1 cellular context compared by ENCODE assay signal in the genomic region with DNA sequence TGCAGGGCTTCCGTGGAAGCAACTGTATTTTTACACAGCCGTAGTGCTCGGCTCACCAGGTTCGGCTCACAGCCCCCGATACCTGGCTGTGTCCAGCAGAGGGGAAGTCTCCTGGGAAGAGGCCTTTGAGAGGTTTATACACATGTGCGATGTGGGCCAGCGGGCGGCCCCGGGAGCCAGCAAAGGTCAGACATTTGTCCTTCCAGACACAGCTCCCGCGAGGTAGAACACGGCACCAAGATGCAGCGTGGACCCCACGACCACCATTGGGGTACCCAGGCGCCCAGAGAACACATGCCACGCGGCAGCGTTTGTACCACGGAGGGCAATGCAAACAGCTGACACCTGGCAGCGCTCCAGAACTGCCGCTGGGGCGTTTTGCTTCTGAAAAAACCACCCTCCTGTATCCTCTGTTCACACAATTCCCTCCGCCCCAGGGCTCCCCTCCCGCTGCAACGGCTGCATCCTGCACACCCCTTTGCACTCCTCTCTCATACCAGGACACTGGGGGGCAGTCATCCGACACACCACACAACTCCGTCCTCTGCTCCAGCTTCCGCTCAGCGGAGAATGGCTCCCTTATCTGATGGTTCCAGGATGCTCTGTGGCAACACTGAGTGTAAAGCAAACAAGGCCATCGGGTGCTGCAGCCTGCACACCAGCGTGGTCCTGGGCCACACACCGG.
TF ChIP-seq lines count a peak whose summit lies in the region.

No MANE protein-coding gene starts in this region.

TF ChIP-seq in K562, 482 proteins besides CTCF, POLR2A, EP300 and RAD21 (continued from another document and continues in another):
- TF ChIP-seq, protein P1, sequence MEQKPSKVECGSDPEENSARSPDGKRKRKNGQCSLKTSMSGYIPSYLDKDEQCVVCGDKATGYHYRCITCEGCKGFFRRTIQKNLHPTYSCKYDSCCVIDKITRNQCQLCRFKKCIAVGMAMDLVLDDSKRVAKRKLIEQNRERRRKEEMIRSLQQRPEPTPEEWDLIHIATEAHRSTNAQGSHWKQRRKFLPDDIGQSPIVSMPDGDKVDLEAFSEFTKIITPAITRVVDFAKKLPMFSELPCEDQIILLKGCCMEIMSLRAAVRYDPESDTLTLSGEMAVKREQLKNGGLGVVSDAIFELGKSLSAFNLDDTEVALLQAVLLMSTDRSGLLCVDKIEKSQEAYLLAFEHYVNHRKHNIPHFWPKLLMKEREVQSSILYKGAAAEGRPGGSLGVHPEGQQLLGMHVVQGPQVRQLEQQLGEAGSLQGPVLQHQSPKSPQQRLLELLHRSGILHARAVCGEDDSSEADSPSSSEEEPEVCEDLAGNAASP (IDR thresholded peaks at IDR 0.05), result no peak
- TF ChIP-seq STAG1 (CRISPR knock-in tag; IDR thresholded peaks at IDR 0.05; ENCODE audit: borderline replicate concordance) (peak; percentile 77; the same call in 1 of the 2 replicates), TAF9B (IDR thresholded peaks at IDR 0.05; ENCODE audit: partially characterized antibody) (no peak), GTF2E2 (tag; IDR thresholded peaks at IDR 0.05) (no peak), COPS2 (conservative IDR thresholded peaks at IDR 0.05) (no peak), KAT7 (CRISPR knock-in tag; IDR thresholded peaks at IDR 0.05; ENCODE audit: borderline replicate concordance) (no peak), TFAM (CRISPR knock-in tag; conservative IDR thresholded peaks at IDR 0.05) (no peak), NCOA2 (IDR thresholded peaks at IDR 0.05; ENCODE audit: partially characterized antibody in 2 of 2) (no peak), NR3C1 (CRISPR knock-in tag; IDR thresholded peaks at IDR 0.05) (no peak), ZNF507 (tag; conservative IDR thresholded peaks at IDR 0.05) (no peak), RBM22 (IDR thresholded peaks at IDR 0.05; ENCODE audit: low read depth, low read length, poor library complexity, severe bottlenecking) (no peak), RCOR1 (IDR thresholded peaks at IDR 0.05; ENCODE audit: borderline replicate concordance in 1 of 2, low read depth in 2 of 2, low read length in 2 of 2) (peak; percentile 67 to 96; a peak in 2 of 4 replicates), BRD4 (IDR thresholded peaks at IDR 0.05) (no peak), MED1 (CRISPR knock-in tag; IDR thresholded peaks at IDR 0.05; ENCODE audit: borderline replicate concordance) (no peak), SRSF9 (IDR thresholded peaks at IDR 0.05; ENCODE audit: borderline replicate concordance, low read depth, low read length) (no peak), DIDO1 (tag; IDR thresholded peaks at IDR 0.05; ENCODE audit: low read depth) (no peak), TGIF2 (CRISPR knock-in tag; IDR thresholded peaks at IDR 0.05) (no peak), ZNF79 (CRISPR knock-in tag; IDR thresholded peaks at IDR 0.05; ENCODE audit: low read depth) (no peak)
- TF ChIP-seq, protein P2, sequence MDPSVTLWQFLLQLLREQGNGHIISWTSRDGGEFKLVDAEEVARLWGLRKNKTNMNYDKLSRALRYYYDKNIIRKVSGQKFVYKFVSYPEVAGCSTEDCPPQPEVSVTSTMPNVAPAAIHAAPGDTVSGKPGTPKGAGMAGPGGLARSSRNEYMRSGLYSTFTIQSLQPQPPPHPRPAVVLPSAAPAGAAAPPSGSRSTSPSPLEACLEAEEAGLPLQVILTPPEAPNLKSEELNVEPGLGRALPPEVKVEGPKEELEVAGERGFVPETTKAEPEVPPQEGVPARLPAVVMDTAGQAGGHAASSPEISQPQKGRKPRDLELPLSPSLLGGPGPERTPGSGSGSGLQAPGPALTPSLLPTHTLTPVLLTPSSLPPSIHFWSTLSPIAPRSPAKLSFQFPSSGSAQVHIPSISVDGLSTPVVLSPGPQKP (CRISPR knock-in tag; IDR thresholded peaks at IDR 0.05), result no peak
- TF ChIP-seq, protein P3, sequence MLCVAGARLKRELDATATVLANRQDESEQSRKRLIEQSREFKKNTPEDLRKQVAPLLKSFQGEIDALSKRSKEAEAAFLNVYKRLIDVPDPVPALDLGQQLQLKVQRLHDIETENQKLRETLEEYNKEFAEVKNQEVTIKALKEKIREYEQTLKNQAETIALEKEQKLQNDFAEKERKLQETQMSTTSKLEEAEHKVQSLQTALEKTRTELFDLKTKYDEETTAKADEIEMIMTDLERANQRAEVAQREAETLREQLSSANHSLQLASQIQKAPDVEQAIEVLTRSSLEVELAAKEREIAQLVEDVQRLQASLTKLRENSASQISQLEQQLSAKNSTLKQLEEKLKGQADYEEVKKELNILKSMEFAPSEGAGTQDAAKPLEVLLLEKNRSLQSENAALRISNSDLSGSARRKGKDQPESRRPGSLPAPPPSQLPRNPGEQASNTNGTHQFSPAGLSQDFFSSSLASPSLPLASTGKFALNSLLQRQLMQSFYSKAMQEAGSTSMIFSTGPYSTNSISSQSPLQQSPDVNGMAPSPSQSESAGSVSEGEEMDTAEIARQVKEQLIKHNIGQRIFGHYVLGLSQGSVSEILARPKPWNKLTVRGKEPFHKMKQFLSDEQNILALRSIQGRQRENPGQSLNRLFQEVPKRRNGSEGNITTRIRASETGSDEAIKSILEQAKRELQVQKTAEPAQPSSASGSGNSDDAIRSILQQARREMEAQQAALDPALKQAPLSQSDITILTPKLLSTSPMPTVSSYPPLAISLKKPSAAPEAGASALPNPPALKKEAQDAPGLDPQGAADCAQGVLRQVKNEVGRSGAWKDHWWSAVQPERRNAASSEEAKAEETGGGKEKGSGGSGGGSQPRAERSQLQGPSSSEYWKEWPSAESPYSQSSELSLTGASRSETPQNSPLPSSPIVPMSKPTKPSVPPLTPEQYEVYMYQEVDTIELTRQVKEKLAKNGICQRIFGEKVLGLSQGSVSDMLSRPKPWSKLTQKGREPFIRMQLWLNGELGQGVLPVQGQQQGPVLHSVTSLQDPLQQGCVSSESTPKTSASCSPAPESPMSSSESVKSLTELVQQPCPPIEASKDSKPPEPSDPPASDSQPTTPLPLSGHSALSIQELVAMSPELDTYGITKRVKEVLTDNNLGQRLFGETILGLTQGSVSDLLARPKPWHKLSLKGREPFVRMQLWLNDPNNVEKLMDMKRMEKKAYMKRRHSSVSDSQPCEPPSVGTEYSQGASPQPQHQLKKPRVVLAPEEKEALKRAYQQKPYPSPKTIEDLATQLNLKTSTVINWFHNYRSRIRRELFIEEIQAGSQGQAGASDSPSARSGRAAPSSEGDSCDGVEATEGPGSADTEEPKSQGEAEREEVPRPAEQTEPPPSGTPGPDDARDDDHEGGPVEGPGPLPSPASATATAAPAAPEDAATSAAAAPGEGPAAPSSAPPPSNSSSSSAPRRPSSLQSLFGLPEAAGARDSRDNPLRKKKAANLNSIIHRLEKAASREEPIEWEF (CRISPR knock-in tag; IDR thresholded peaks at IDR 0.05), result no peak
- TF ChIP-seq, protein P4, sequence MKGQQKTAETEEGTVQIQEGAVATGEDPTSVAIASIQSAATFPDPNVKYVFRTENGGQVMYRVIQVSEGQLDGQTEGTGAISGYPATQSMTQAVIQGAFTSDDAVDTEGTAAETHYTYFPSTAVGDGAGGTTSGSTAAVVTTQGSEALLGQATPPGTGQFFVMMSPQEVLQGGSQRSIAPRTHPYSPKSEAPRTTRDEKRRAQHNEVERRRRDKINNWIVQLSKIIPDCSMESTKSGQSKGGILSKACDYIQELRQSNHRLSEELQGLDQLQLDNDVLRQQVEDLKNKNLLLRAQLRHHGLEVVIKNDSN (CRISPR knock-in tag; IDR thresholded peaks at IDR 0.05), result no peak
- TF ChIP-seq, protein P5, sequence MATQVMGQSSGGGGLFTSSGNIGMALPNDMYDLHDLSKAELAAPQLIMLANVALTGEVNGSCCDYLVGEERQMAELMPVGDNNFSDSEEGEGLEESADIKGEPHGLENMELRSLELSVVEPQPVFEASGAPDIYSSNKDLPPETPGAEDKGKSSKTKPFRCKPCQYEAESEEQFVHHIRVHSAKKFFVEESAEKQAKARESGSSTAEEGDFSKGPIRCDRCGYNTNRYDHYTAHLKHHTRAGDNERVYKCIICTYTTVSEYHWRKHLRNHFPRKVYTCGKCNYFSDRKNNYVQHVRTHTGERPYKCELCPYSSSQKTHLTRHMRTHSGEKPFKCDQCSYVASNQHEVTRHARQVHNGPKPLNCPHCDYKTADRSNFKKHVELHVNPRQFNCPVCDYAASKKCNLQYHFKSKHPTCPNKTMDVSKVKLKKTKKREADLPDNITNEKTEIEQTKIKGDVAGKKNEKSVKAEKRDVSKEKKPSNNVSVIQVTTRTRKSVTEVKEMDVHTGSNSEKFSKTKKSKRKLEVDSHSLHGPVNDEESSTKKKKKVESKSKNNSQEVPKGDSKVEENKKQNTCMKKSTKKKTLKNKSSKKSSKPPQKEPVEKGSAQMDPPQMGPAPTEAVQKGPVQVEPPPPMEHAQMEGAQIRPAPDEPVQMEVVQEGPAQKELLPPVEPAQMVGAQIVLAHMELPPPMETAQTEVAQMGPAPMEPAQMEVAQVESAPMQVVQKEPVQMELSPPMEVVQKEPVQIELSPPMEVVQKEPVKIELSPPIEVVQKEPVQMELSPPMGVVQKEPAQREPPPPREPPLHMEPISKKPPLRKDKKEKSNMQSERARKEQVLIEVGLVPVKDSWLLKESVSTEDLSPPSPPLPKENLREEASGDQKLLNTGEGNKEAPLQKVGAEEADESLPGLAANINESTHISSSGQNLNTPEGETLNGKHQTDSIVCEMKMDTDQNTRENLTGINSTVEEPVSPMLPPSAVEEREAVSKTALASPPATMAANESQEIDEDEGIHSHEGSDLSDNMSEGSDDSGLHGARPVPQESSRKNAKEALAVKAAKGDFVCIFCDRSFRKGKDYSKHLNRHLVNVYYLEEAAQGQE (CRISPR knock-in tag; IDR thresholded peaks at IDR 0.05; ENCODE audit: low read depth), result no peak
- TF ChIP-seq, protein P6, sequence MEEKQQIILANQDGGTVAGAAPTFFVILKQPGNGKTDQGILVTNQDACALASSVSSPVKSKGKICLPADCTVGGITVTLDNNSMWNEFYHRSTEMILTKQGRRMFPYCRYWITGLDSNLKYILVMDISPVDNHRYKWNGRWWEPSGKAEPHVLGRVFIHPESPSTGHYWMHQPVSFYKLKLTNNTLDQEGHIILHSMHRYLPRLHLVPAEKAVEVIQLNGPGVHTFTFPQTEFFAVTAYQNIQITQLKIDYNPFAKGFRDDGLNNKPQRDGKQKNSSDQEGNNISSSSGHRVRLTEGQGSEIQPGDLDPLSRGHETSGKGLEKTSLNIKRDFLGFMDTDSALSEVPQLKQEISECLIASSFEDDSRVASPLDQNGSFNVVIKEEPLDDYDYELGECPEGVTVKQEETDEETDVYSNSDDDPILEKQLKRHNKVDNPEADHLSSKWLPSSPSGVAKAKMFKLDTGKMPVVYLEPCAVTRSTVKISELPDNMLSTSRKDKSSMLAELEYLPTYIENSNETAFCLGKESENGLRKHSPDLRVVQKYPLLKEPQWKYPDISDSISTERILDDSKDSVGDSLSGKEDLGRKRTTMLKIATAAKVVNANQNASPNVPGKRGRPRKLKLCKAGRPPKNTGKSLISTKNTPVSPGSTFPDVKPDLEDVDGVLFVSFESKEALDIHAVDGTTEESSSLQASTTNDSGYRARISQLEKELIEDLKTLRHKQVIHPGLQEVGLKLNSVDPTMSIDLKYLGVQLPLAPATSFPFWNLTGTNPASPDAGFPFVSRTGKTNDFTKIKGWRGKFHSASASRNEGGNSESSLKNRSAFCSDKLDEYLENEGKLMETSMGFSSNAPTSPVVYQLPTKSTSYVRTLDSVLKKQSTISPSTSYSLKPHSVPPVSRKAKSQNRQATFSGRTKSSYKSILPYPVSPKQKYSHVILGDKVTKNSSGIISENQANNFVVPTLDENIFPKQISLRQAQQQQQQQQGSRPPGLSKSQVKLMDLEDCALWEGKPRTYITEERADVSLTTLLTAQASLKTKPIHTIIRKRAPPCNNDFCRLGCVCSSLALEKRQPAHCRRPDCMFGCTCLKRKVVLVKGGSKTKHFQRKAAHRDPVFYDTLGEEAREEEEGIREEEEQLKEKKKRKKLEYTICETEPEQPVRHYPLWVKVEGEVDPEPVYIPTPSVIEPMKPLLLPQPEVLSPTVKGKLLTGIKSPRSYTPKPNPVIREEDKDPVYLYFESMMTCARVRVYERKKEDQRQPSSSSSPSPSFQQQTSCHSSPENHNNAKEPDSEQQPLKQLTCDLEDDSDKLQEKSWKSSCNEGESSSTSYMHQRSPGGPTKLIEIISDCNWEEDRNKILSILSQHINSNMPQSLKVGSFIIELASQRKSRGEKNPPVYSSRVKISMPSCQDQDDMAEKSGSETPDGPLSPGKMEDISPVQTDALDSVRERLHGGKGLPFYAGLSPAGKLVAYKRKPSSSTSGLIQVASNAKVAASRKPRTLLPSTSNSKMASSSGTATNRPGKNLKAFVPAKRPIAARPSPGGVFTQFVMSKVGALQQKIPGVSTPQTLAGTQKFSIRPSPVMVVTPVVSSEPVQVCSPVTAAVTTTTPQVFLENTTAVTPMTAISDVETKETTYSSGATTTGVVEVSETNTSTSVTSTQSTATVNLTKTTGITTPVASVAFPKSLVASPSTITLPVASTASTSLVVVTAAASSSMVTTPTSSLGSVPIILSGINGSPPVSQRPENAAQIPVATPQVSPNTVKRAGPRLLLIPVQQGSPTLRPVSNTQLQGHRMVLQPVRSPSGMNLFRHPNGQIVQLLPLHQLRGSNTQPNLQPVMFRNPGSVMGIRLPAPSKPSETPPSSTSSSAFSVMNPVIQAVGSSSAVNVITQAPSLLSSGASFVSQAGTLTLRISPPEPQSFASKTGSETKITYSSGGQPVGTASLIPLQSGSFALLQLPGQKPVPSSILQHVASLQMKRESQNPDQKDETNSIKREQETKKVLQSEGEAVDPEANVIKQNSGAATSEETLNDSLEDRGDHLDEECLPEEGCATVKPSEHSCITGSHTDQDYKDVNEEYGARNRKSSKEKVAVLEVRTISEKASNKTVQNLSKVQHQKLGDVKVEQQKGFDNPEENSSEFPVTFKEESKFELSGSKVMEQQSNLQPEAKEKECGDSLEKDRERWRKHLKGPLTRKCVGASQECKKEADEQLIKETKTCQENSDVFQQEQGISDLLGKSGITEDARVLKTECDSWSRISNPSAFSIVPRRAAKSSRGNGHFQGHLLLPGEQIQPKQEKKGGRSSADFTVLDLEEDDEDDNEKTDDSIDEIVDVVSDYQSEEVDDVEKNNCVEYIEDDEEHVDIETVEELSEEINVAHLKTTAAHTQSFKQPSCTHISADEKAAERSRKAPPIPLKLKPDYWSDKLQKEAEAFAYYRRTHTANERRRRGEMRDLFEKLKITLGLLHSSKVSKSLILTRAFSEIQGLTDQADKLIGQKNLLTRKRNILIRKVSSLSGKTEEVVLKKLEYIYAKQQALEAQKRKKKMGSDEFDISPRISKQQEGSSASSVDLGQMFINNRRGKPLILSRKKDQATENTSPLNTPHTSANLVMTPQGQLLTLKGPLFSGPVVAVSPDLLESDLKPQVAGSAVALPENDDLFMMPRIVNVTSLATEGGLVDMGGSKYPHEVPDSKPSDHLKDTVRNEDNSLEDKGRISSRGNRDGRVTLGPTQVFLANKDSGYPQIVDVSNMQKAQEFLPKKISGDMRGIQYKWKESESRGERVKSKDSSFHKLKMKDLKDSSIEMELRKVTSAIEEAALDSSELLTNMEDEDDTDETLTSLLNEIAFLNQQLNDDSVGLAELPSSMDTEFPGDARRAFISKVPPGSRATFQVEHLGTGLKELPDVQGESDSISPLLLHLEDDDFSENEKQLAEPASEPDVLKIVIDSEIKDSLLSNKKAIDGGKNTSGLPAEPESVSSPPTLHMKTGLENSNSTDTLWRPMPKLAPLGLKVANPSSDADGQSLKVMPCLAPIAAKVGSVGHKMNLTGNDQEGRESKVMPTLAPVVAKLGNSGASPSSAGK (IDR thresholded peaks at IDR 0.05), result no peak
- TF ChIP-seq, protein P7, sequence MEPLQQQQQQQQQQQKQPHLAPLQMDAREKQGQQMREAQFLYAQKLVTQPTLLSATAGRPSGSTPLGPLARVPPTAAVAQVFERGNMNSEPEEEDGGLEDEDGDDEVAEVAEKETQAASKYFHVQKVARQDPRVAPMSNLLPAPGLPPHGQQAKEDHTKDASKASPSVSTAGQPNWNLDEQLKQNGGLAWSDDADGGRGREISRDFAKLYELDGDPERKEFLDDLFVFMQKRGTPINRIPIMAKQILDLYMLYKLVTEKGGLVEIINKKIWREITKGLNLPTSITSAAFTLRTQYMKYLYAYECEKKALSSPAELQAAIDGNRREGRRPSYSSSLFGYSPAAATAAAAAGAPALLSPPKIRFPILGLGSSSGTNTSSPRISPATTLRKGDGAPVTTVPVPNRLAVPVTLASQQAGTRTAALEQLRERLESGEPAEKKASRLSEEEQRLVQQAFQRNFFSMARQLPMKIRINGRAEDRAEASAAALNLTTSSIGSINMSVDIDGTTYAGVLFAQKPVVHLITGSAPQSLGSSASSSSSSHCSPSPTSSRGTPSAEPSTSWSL (CRISPR knock-in tag; IDR thresholded peaks at IDR 0.05; ENCODE audit: borderline replicate concordance), result no peak
